8 cellular contexts compared by ENCODE assay signal in the genomic region with DNA sequence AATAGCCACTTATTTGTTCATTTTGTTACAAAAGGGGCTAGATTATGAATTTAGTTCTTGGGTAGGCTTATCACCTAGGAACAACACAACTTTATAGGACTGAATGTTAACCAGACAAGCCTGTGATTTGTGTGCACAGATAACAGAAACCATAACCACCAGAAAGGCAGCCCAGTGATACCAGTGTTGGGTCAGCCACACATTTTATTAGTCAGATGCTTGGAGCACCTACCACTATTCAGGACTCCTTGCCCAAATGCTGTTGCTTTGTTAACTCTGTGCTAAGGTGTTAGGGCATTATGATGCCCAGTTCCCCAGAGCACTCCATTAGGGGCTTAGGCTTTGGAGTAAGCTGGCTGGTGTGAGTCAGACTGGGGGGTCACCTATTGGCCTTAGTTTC. TPM values are rescaled to one million over a fixed set of nuclear protein-coding genes. Genes with fewer than 3 reads are reported as not detected.
DNase-seq lines count a peak whose midpoint lies in the region; ATAC-seq and TF ChIP-seq lines count a peak whose summit lies in the region.

No MANE protein-coding gene starts in this region.

- CTCF ChIA-PET in activated CD4-positive, alpha-beta T cell treated with anti-CD3 and anti-CD28 coated beads for 36 hours (lab: Charles Lee): no interaction called here

- H3K4me3 ChIP-seq in dorsolateral prefrontal cortex: no peak overlapping the region

- no peak overlapping the region for H3K4me3 Mint-ChIP-seq in activated CD4-positive, alpha-beta T cell treated with anti-CD3 and anti-CD28 coated beads for 36 hours
- H3K4me3 Mint-ChIP-seq in activated T-helper 1 cell treated with anti-CD3 and anti-CD28 coated beads, Interleukin-12 subunit alpha, Interleukin-12 subunit beta, Interleukin-2, Interleukin-4 antibody, amounts not matched to agents 30 ng/mL and 10 ng/mL and 1 ng/mL, durations not matched to agents 14 hours and 24 hours and 36 hours: peak overlapping the region; percentile 51
- no peak overlapping the region for H3K4me3 Mint-ChIP-seq in stimulated activated effector memory CD8-positive, alpha-beta T cell treated with anti-CD3 and anti-CD28 coated beads, Interleukin-12 subunit alpha, Interleukin-12 subunit beta, amount 100 ng/mL, for 72 hours

- H3K4me1 Mint-ChIP-seq in activated CD4-positive, alpha-beta T cell treated with anti-CD3 and anti-CD28 coated beads for 36 hours: peaks cover 81% of the 10 kb centered on the region
- peaks cover 73% of the 10 kb centered on the region for H3K4me1 Mint-ChIP-seq in activated T-helper 1 cell treated with anti-CD3 and anti-CD28 coated beads, Interleukin-12 subunit alpha, Interleukin-12 subunit beta, Interleukin-2, Interleukin-4 antibody, amounts not matched to agents 30 ng/mL and 10 ng/mL and 1 ng/mL, durations not matched to agents 14 hours and 24 hours and 36 hours (ENCODE audit: low read depth)
- H3K4me1 Mint-ChIP-seq in stimulated activated effector memory CD8-positive, alpha-beta T cell treated with anti-CD3 and anti-CD28 coated beads, Interleukin-12 subunit alpha, Interleukin-12 subunit beta, amount 100 ng/mL, for 72 hours: peaks cover 70% of the 10 kb centered on the region

- peaks cover 8% of the 10 kb centered on the region for H3K9me3 Mint-ChIP-seq in activated CD4-positive, alpha-beta T cell treated with anti-CD3 and anti-CD28 coated beads for 36 hours (ENCODE audit: low read depth)
- H3K9me3 Mint-ChIP-seq in activated T-helper 1 cell treated with anti-CD3 and anti-CD28 coated beads, Interleukin-12 subunit alpha, Interleukin-12 subunit beta, Interleukin-2, Interleukin-4 antibody, amounts not matched to agents 30 ng/mL and 10 ng/mL and 1 ng/mL, durations not matched to agents 14 hours and 24 hours and 36 hours: no peaks in the 10 kb centered on the region
- H3K9me3 Mint-ChIP-seq in stimulated activated effector memory CD8-positive, alpha-beta T cell treated with anti-CD3 and anti-CD28 coated beads, Interleukin-12 subunit alpha, Interleukin-12 subunit beta, amount 100 ng/mL, for 72 hours: no peaks in the 10 kb centered on the region

- intact Hi-C loops in activated CD4-positive, alpha-beta T cell treated with anti-CD3 and anti-CD28 coated beads for 36 hours (cut with DNase I, micrococcal nuclease): loop anchor here in 1 of 2 experiments (10.0 kb wide), 1 partner anchor 612 kb away; no protein-coding TSS in a partner anchor
- intact Hi-C loops in activated T-helper 1 cell treated with anti-CD3 and anti-CD28 coated beads, Interleukin-12 subunit alpha, Interleukin-12 subunit beta, Interleukin-2, Interleukin-4 antibody, amounts not matched to agents 30 ng/mL and 10 ng/mL and 1 ng/mL, durations not matched to agents 14 hours and 24 hours and 36 hours (cut with micrococcal nuclease): loop anchor here (5.0 kb wide), 1 partner anchor 115 kb away; no protein-coding TSS in a partner anchor
- intact Hi-C loops in dorsolateral prefrontal cortex (cut with DNase I): no loop called here

- POLR2A ChIA-PET in activated CD4-positive, alpha-beta T cell treated with anti-CD3 and anti-CD28 coated beads for 36 hours (lab: Charles Lee): no interaction called here

- no peak overlapping the region for H3K27ac Mint-ChIP-seq in activated CD4-positive, alpha-beta T cell treated with anti-CD3 and anti-CD28 coated beads for 36 hours
- H3K27ac Mint-ChIP-seq in activated T-helper 1 cell treated with anti-CD3 and anti-CD28 coated beads, Interleukin-12 subunit alpha, Interleukin-12 subunit beta, Interleukin-2, Interleukin-4 antibody, amounts not matched to agents 30 ng/mL and 10 ng/mL and 1 ng/mL, durations not matched to agents 14 hours and 24 hours and 36 hours: peak overlapping the region; percentile 20
- no peak overlapping the region for H3K27ac Mint-ChIP-seq in stimulated activated effector memory CD8-positive, alpha-beta T cell treated with anti-CD3 and anti-CD28 coated beads, Interleukin-12 subunit alpha, Interleukin-12 subunit beta, amount 100 ng/mL, for 72 hours

- TF ChIP-seq CTCF in dorsolateral prefrontal cortex (IDR thresholded peaks at IDR 0.05 in 54 of 56, conservative IDR thresholded peaks at IDR 0.05 in 2 of 56; ENCODE audit: low read depth in 1 of 56, partially characterized antibody in 56 of 56): no peak

- no peak for DNase-seq in activated CD4-positive, alpha-beta T cell treated with anti-CD3 and anti-CD28 coated beads for 36 hours
- DNase-seq in activated CD4-positive, alpha-beta T cell treated with anti-CD3 and anti-CD28 coated beads for 4 hours: no peak
- no peak for DNase-seq in activated T-helper 1 cell treated with anti-CD3 and anti-CD28 coated beads, Interleukin-12 subunit alpha, Interleukin-12 subunit beta, Interleukin-2, Interleukin-4 antibody, amounts not matched to agents 30 ng/mL and 10 ng/mL and 1 ng/mL, durations not matched to agents 14 hours and 24 hours and 36 hours (ENCODE audit: low spot score)
- no peak for DNase-seq in stimulated activated effector memory CD8-positive, alpha-beta T cell treated with anti-CD3 and anti-CD28 coated beads, Interleukin-12 subunit alpha, Interleukin-12 subunit beta, amount 100 ng/mL, for 72 hours (ENCODE audit: low spot score in 2 of 2)
- DNase-seq in dorsolateral prefrontal cortex: no peak

- peaks cover 12% of the 10 kb centered on the region for H3K36me3 Mint-ChIP-seq in activated CD4-positive, alpha-beta T cell treated with anti-CD3 and anti-CD28 coated beads for 36 hours (ENCODE audit: low read depth)
- peaks cover 19% of the 10 kb centered on the region for H3K36me3 Mint-ChIP-seq in activated T-helper 1 cell treated with anti-CD3 and anti-CD28 coated beads, Interleukin-12 subunit alpha, Interleukin-12 subunit beta, Interleukin-2, Interleukin-4 antibody, amounts not matched to agents 30 ng/mL and 10 ng/mL and 1 ng/mL, durations not matched to agents 14 hours and 24 hours and 36 hours (ENCODE audit: low read depth)
- no peaks in the 10 kb centered on the region for H3K36me3 Mint-ChIP-seq in stimulated activated effector memory CD8-positive, alpha-beta T cell treated with anti-CD3 and anti-CD28 coated beads, Interleukin-12 subunit alpha, Interleukin-12 subunit beta, amount 100 ng/mL, for 72 hours

- H3K27ac ChIP-seq in dorsolateral prefrontal cortex: peak overlapping the region in 2 of 59 donors; percentile 50 to 57

- no peaks in the 10 kb centered on the region for H3K27me3 Mint-ChIP-seq in activated CD4-positive, alpha-beta T cell treated with anti-CD3 and anti-CD28 coated beads for 36 hours
- H3K27me3 Mint-ChIP-seq in activated T-helper 1 cell treated with anti-CD3 and anti-CD28 coated beads, Interleukin-12 subunit alpha, Interleukin-12 subunit beta, Interleukin-2, Interleukin-4 antibody, amounts not matched to agents 30 ng/mL and 10 ng/mL and 1 ng/mL, durations not matched to agents 14 hours and 24 hours and 36 hours (ENCODE audit: insufficient read depth): no peaks in the 10 kb centered on the region

- peak; percentile 54 for ATAC-seq in activated CD4-positive, alpha-beta T cell treated with anti-CD3 and anti-CD28 coated beads for 36 hours
- ATAC-seq in HG02759 (IDR thresholded peaks at IDR 0.05; ENCODE audit: unreplicated experiment) (peak; percentile 66), HG03565 (IDR thresholded peaks at IDR 0.05; ENCODE audit: unreplicated experiment) (no peak), HG03571 (IDR thresholded peaks at IDR 0.05; ENCODE audit: unreplicated experiment) (no peak)
- ATAC-seq in stimulated activated effector memory CD8-positive, alpha-beta T cell treated with anti-CD3 and anti-CD28 coated beads, Interleukin-12 subunit alpha, Interleukin-12 subunit beta, amount 100 ng/mL, for 72 hours: peak; percentile 89

- no peaks in the 10 kb centered on the region for H3K27me3 ChIP-seq in dorsolateral prefrontal cortex

RNA-seq across cellular contexts. Expression of a gene that starts 22.5 kb away (rescaled TPM):
- 10 to 100 TPM; 12.5 to 15.0 TPM for total RNA-seq in activated CD4-positive, alpha-beta T cell treated with anti-CD3 and anti-CD28 coated beads for 36 hours
- 14.9 and 15.0 TPM in 2 replicates for total RNA-seq in activated T-helper 1 cell treated with anti-CD3 and anti-CD28 coated beads, Interleukin-12 subunit alpha, Interleukin-12 subunit beta, Interleukin-2, Interleukin-4 antibody, amounts not matched to agents 30 ng/mL and 10 ng/mL and 1 ng/mL, durations not matched to agents 14 hours and 24 hours and 36 hours
- total RNA-seq in dorsolateral prefrontal cortex: 10 to 100 TPM; 11.0 to 46.8 (median 32.0) TPM

Comparison
In these comparisons a context has a peak if more than half of its experiments do, and no peak if none do; other contexts are left out.
1. ATAC-seq: peak in activated CD4-positive, alpha-beta T cell treated with anti-CD3 and anti-CD28 coated beads for 36 hours (single experiment), HG02759 (single experiment) and stimulated activated effector memory CD8-positive, alpha-beta T cell treated with anti-CD3 and anti-CD28 coated beads, Interleukin-12 subunit alpha, Interleukin-12 subunit beta, amount 100 ng/mL, for 72 hours (single experiment); none in HG03565 (single experiment) and HG03571 (single experiment).